In genomic region chr10:17684537-17684936, GRCh38 we compare ENCODE assay signal across 15 cellular contexts. TPM values are rescaled to one million over a fixed set of nuclear protein-coding genes. Genes with fewer than 3 reads are reported as not detected.
DNase-seq lines count a peak whose midpoint lies in the region; ATAC-seq lines count a peak whose summit lies in the region.
"Had no signal": no experiment of that assay in that cellular context is flagged by ENCODE, and none has a peak within 500 bp of the region (broad histone marks: within the 10 kb centered on the region; RNA-seq: fewer than 3 reads in every experiment).

No MANE protein-coding gene starts in this region.

- H3K4me3 Mint-ChIP-seq in activated CD4-positive, alpha-beta memory T cell treated with anti-CD3 and anti-CD28 coated beads for 36 hours: no peak overlapping the region
- no peak overlapping the region for H3K4me3 Mint-ChIP-seq in activated CD4-positive, alpha-beta memory T cell treated with anti-CD3 and anti-CD28 coated beads, Interleukin-2, amount 10 ng/mL, durations not matched to agents 7 days and 5 days
- H3K4me3 Mint-ChIP-seq in memory B cell: no peak overlapping the region
- H3K4me3 Mint-ChIP-seq: brain, mesothelial cell of epicardium had no signal

- peaks cover 4% of the 10 kb centered on the region; the same call in 1 of the 2 replicates for H3K4me1 ChIP-seq in GM23248 (ENCODE audit: insufficient read depth)

- H3K4me1 Mint-ChIP-seq in activated CD4-positive, alpha-beta memory T cell treated with anti-CD3 and anti-CD28 coated beads for 36 hours (ENCODE audit: low read depth): peaks cover 45% of the 10 kb centered on the region
- peaks cover 50% of the 10 kb centered on the region for H3K4me1 Mint-ChIP-seq in activated CD4-positive, alpha-beta memory T cell treated with anti-CD3 and anti-CD28 coated beads, Interleukin-2, amount 10 ng/mL, durations not matched to agents 7 days and 5 days
- peaks cover 20% of the 10 kb centered on the region for H3K4me1 Mint-ChIP-seq in memory B cell

- H3K27me3 Mint-ChIP-seq in activated CD4-positive, alpha-beta memory T cell treated with anti-CD3 and anti-CD28 coated beads for 36 hours: no peaks in the 10 kb centered on the region
- no peaks in the 10 kb centered on the region for H3K27me3 Mint-ChIP-seq in activated CD4-positive, alpha-beta memory T cell treated with anti-CD3 and anti-CD28 coated beads, Interleukin-2, amount 10 ng/mL, durations not matched to agents 7 days and 5 days
- no peaks in the 10 kb centered on the region for H3K27me3 Mint-ChIP-seq in memory B cell

- H3K9me3 ChIP-seq in GM23248 (ENCODE audit: low read depth): no peaks in the 10 kb centered on the region
- H3K9me3 ChIP-seq: psoas muscle had no signal

- H3K9me2 ChIP-seq in GM23248 (ENCODE audit: insufficient read depth): no peaks in the 10 kb centered on the region

- in situ Hi-C loops in GM23248 (cut with MboI): no loop called here

- H3K36me3 Mint-ChIP-seq in activated CD4-positive, alpha-beta memory T cell treated with anti-CD3 and anti-CD28 coated beads for 36 hours: peaks cover 10% of the 10 kb centered on the region
- H3K36me3 Mint-ChIP-seq in activated CD4-positive, alpha-beta memory T cell treated with anti-CD3 and anti-CD28 coated beads, Interleukin-2, amount 10 ng/mL, durations not matched to agents 7 days and 5 days (ENCODE audit: low read depth): peaks cover 53% of the 10 kb centered on the region
- H3K36me3 Mint-ChIP-seq in memory B cell: peaks cover 7% of the 10 kb centered on the region

- DNase-seq in activated CD4-positive, alpha-beta memory T cell treated with anti-CD3 and anti-CD28 coated beads for 36 hours: no peak
- DNase-seq in activated CD4-positive, alpha-beta memory T cell treated with anti-CD3 and anti-CD28 coated beads, Interleukin-2, amount 10 ng/mL, durations not matched to agents 7 days and 5 days: no peak
- no peak for DNase-seq in memory B cell (ENCODE audit: low spot score in 2 of 2)
- no peak for DNase-seq in DMS53 treated with DMSO at 0.1 percent for 48 hours (lab: John Stamatoyannopoulos, UW; ENCODE audit: unreplicated experiment)
- no peak for DNase-seq in OCI-M1 (lab: John Stamatoyannopoulos, UW)
- DNase-seq in GM23248: no peak
- DNase-seq: DMS153, NCI-H446 treated with DMSO at 0.1 percent for 48 hours, psoas muscle, Right ventricle myocardium superior had no signal

- 72 to 78% methylated on average over 6 of the region's 6 CpGs for WGBS in GM23248 (ENCODE audit: low coverage in 1 of 2, low lambda C conversion rate in 2 of 2, missing lambda C conversion rate in 2 of 2), 2 experiments

- ATAC-seq in GM21576 (IDR thresholded peaks at IDR 0.05; ENCODE audit: unreplicated experiment): peak; percentile 58
- peak; percentile 64 for ATAC-seq in HG03378 (IDR thresholded peaks at IDR 0.05; ENCODE audit: unreplicated experiment)
- peak; percentile 31 for ATAC-seq in memory B cell (ENCODE audit: low read depth)

- intact Hi-C loops in activated CD4-positive, alpha-beta memory T cell treated with anti-CD3 and anti-CD28 coated beads for 36 hours (cut with micrococcal nuclease): loop anchor here (2.0 kb wide), 1 partner anchor 68 kb away; the partner anchor contains the start of gene HACD1

- CTCF ChIA-PET in activated CD4-positive, alpha-beta memory T cell treated with anti-CD3 and anti-CD28 coated beads for 36 hours (lab: Charles Lee): no interaction called here
- CTCF ChIA-PET in activated CD4-positive, alpha-beta memory T cell treated with anti-CD3 and anti-CD28 coated beads, Interleukin-2, amount 10 ng/mL, durations not matched to agents 7 days and 5 days (lab: Charles Lee): no interaction called here

- peaks cover 100% of the 10 kb centered on the region for H3K79me2 ChIP-seq in GM23248 (ENCODE audit: insufficient read depth)

- no peaks in the 10 kb centered on the region for H3F3A ChIP-seq in GM23248 (ENCODE audit: insufficient read depth)

- H3K27me3 ChIP-seq in GM23248 (replicated peaks; ENCODE audit: insufficient read depth): no peaks in the 10 kb centered on the region

- POLR2A ChIA-PET in activated CD4-positive, alpha-beta memory T cell treated with anti-CD3 and anti-CD28 coated beads for 36 hours (lab: Charles Lee): interaction anchor here (1.7 to 1.8 kb wide), 2 partner anchors 39 to 40 kb away, joined by 4 to 6 read pairs; partner anchors contain the start of gene STAM
- POLR2A ChIA-PET in activated CD4-positive, alpha-beta memory T cell treated with anti-CD3 and anti-CD28 coated beads, Interleukin-2, amount 10 ng/mL, durations not matched to agents 7 days and 5 days (lab: Charles Lee): interaction anchor here (0.5 to 3.3 kb wide), 3 partner anchors 11 to 40 kb away, joined by 3 to 17 read pairs (median 6); partner anchors contain the start of gene STAM

- H3K4me2 ChIP-seq in GM23248 (ENCODE audit: unreplicated experiment): no peak overlapping the region

- no peaks in the 10 kb centered on the region for H3K9me3 Mint-ChIP-seq in activated CD4-positive, alpha-beta memory T cell treated with anti-CD3 and anti-CD28 coated beads for 36 hours
- H3K9me3 Mint-ChIP-seq in activated CD4-positive, alpha-beta memory T cell treated with anti-CD3 and anti-CD28 coated beads, Interleukin-2, amount 10 ng/mL, durations not matched to agents 7 days and 5 days: no peaks in the 10 kb centered on the region
- H3K9me3 Mint-ChIP-seq in memory B cell: peaks cover 2% of the 10 kb centered on the region

- no peaks in the 10 kb centered on the region for H4K20me1 ChIP-seq in GM23248 (ENCODE audit: insufficient read depth)

- no peak overlapping the region for H2AFZ ChIP-seq in GM23248

- H3K27ac Mint-ChIP-seq in activated CD4-positive, alpha-beta memory T cell treated with anti-CD3 and anti-CD28 coated beads for 36 hours: peak overlapping the region; percentile 54
- H3K27ac Mint-ChIP-seq in activated CD4-positive, alpha-beta memory T cell treated with anti-CD3 and anti-CD28 coated beads, Interleukin-2, amount 10 ng/mL, durations not matched to agents 7 days and 5 days: no peak overlapping the region
- peak overlapping the region; percentile 67 for H3K27ac Mint-ChIP-seq in memory B cell
- H3K27ac Mint-ChIP-seq: brain, mesothelial cell of epicardium had no signal

- H3K9ac ChIP-seq in GM23248: no peak overlapping the region

- peaks cover 16% of the 10 kb centered on the region; the same call in 1 of the 2 replicates for H3K36me3 ChIP-seq in GM23248 (ENCODE audit: low read depth)

- H3K27ac ChIP-seq in GM23248: no peak overlapping the region
- H3K27ac ChIP-seq: epithelial cell of prostate, psoas muscle had no signal

- H3K4me3 ChIP-seq in GM23248: no peak overlapping the region
- H3K4me3 ChIP-seq: psoas muscle had no signal

RNA-seq across cellular contexts. Expression of gene STAM, which starts 40.6 kb away (rescaled TPM):
- total RNA-seq in activated CD4-positive, alpha-beta memory T cell treated with anti-CD3 and anti-CD28 coated beads for 36 hours: 10 to 100 TPM; 24.5 to 29.9 TPM
- total RNA-seq in activated CD4-positive, alpha-beta memory T cell treated with anti-CD3 and anti-CD28 coated beads, Interleukin-2, amount 10 ng/mL, durations not matched to agents 7 days and 5 days: 10 to 100 TPM; 39.8 to 39.9 TPM
- 25.2 and 38.7 TPM in 2 replicates for total RNA-seq in GM23248 (2014; rRNA removed; shearing (Covaris generic))
- polyA plus RNA-seq in GM23248 (2016; fragmentation: Nextera tagmentation; extraction: Ambion mirVana): 29.2 and 30.8 TPM in 2 replicates
